ENCODE assay signal across 27 cellular contexts in genomic region chr4:152443859-152444258, GRCh38.
DNase-seq lines count a peak whose midpoint lies in the region; ATAC-seq, FAIRE-seq and TF ChIP-seq lines count a peak whose summit lies in the region.
"Had no signal": no experiment of that assay in that cellular context is flagged by ENCODE, and none has a peak within 500 bp of the region (broad histone marks: within the 10 kb centered on the region; RNA-seq: fewer than 3 reads in every experiment).

No MANE protein-coding gene starts in this region.

- H3K9me3 ChIP-seq in endothelial cell of umbilical vein (replicated peaks; ENCODE audit: control insufficient read depth, insufficient read depth, low read length): no peaks in the 10 kb centered on the region
- H3K9me3 ChIP-seq in small intestine (ENCODE audit: control insufficient read depth, low read depth): no peaks in the 10 kb centered on the region
- H3K9me3 ChIP-seq in neuronal stem cell (replicated peaks in 1 of 2; ENCODE audit: control insufficient read depth in 2 of 2, insufficient read depth in 1 of 2, low read depth in 1 of 2, low read length in 2 of 2): no peaks in the 10 kb centered on the region
- H3K9me3 ChIP-seq: BE2C had no signal

- peaks cover 26% of the 10 kb centered on the region for H3K4me1 Mint-ChIP-seq in activated T-cell treated with anti-CD3 and anti-CD28 coated beads, Interleukin-2, amount 50 U/mL, for 4 hours (ENCODE audit: low read depth)

- H3K9me3 Mint-ChIP-seq in activated T-cell treated with anti-CD3 and anti-CD28 coated beads, Interleukin-2, amount 50 U/mL, for 4 hours: no peaks in the 10 kb centered on the region
- H3K9me3 Mint-ChIP-seq: CD14-positive monocyte; CD4-positive, alpha-beta memory T cell; CD4-positive, CD25-positive, alpha-beta regulatory T cell; CD8-positive, alpha-beta memory T cell had no signal

- H3K4me2 ChIP-seq in endothelial cell of umbilical vein (ENCODE audit: insufficient read depth, low read length): no peak overlapping the region
- H3K4me2 ChIP-seq in neuronal stem cell (ENCODE audit: insufficient read depth, low read length, poor library complexity, severe bottlenecking): no peak overlapping the region
- H3K4me2 ChIP-seq: BLaER1 had no signal

- H2AFZ ChIP-seq in endothelial cell of umbilical vein (ENCODE audit: low read depth, low read length) (no peak overlapping the region), neuronal stem cell (ENCODE audit: low read length) (no peak overlapping the region)

- H2AK5ac ChIP-seq in neuronal stem cell (ENCODE audit: low read depth, low read length): no peak overlapping the region

- 96 to 99% (median 97%) methylated on average over 3 of the region's 3 CpGs for WGBS in small intestine, 3 donors
- no CpG with 5 or more reads among the region's 3 CpGs for WGBS in neuronal stem cell (ENCODE audit: extremely low coverage in 2 of 2, insufficient read length in 2 of 2, insufficient replicate concordance in 1 of 2), 2 donors

- CTCF ChIA-PET in endothelial cell of umbilical vein (lab: Charles Lee): interaction anchor here (1.1 to 1.5 kb wide), 2 partner anchors 8 to 11 kb away, joined by 6 to 9 read pairs; no protein-coding TSS in a partner anchor

- no peaks in the 10 kb centered on the region for H4K20me1 ChIP-seq in endothelial cell of umbilical vein (replicated peaks; ENCODE audit: control insufficient read depth, extremely low read depth, insufficient read depth, low read length)

- peaks cover 7% of the 10 kb centered on the region for H3K36me3 Mint-ChIP-seq in activated T-cell treated with anti-CD3 and anti-CD28 coated beads, Interleukin-2, amount 50 U/mL, for 4 hours (ENCODE audit: insufficient read depth)

- no peak overlapping the region for H3K4ac ChIP-seq in neuronal stem cell (ENCODE audit: low read length)

- dilution Hi-C loops in endothelial cell of umbilical vein (cut with MboI; ENCODE audit: extremely low pct_ligation_motif_present, low sequenced_read_pairs): no loop called here

- no peak overlapping the region for H4K8ac ChIP-seq in neuronal stem cell (ENCODE audit: low read depth, low read length)

- no peaks in the 10 kb centered on the region for H3K9me1 ChIP-seq in endothelial cell of umbilical vein (replicated peaks; ENCODE audit: control insufficient read depth, extremely low read depth, insufficient read depth, low read length)

- FAIRE-seq in GM12891 (lab: Jason Lieb, UNC) (peak; percentile 20), GM12892 (lab: Jason Lieb, UNC) (peak; percentile 14), endothelial cell of umbilical vein (lab: Jason Lieb, UNC) (no peak), small intestine (lab: Jason Lieb, UNC) (peak; percentile 33)
- FAIRE-seq: A204.1, GM12878, GM18507 had no signal

- no peak overlapping the region for H3K18ac ChIP-seq in neuronal stem cell (ENCODE audit: low read length)

- TF ChIP-seq POLR2A in GM12891 (IDR thresholded peaks at IDR 0.05; ENCODE audit: low read depth, low read length): no peak
- no peak for TF ChIP-seq POLR2A in GM12892 (IDR thresholded peaks at IDR 0.05; ENCODE audit: low read depth, low read length)
- no peak for TF ChIP-seq POLR2A in endothelial cell of umbilical vein (IDR thresholded peaks at IDR 0.05; ENCODE audit: low read depth, low read length)

- H2BK5ac ChIP-seq in neuronal stem cell (ENCODE audit: low read length): no peak overlapping the region

- no peak overlapping the region for H3K23ac ChIP-seq in neuronal stem cell (ENCODE audit: low read depth, low read length, poor library complexity)

- DNase-seq in GM12891 (ENCODE audit: insufficient read length, low spot score): no peak
- no peak for DNase-seq in GM12892 (ENCODE audit: insufficient read length)
- no peak for DNase-seq in endothelial cell of umbilical vein (ENCODE audit: low read depth, low spot score)
- no peak for DNase-seq in small intestine
- no peak for DNase-seq in activated T-cell treated with anti-CD3 and anti-CD28 coated beads, Interleukin-2, amount 50 U/mL, for 4 hours
- DNase-seq in neuronal stem cell (ENCODE audit: low spot score): no peak
- no peak for DNase-seq in activated CD8-positive, alpha-beta memory T cell treated with anti-CD3 and anti-CD28 coated beads for 24 hours
- DNase-seq: 8988T; ACHN; BE2C; C1 segment of cervical spinal cord; CD4-positive, alpha-beta memory T cell; CD4-positive, CD25-positive, alpha-beta regulatory T cell; CD8-positive, alpha-beta memory T cell; COR-L47; DMS 273 treated with DMSO at 0.1 percent for 48 hours; DMS153; DMS53; DMS79; DND-41; EL; GDM1 had no signal

- peaks cover 13% of the 10 kb centered on the region for H3K79me2 ChIP-seq in endothelial cell of umbilical vein (ENCODE audit: control insufficient read depth, insufficient read depth, low read length)

- no peaks in the 10 kb centered on the region for H3K27me3 Mint-ChIP-seq in activated T-cell treated with anti-CD3 and anti-CD28 coated beads, Interleukin-2, amount 50 U/mL, for 4 hours (ENCODE audit: low read depth)
- H3K27me3 Mint-ChIP-seq: CD4-positive, alpha-beta memory T cell; CD4-positive, CD25-positive, alpha-beta regulatory T cell; CD8-positive, alpha-beta memory T cell had no signal

- no peak overlapping the region for H3K9ac ChIP-seq in endothelial cell of umbilical vein (replicated peaks; ENCODE audit: extremely low read depth, insufficient read depth, low read length)
- no peak overlapping the region for H3K9ac ChIP-seq in neuronal stem cell (ENCODE audit: low read depth, low read length, poor library complexity)
- H3K9ac ChIP-seq: BLaER1 had no signal

- no peak overlapping the region for H2BK12ac ChIP-seq in neuronal stem cell (ENCODE audit: low read length)

- H3K27me3 ChIP-seq in endothelial cell of umbilical vein (ENCODE audit: control insufficient read depth in 2 of 2, insufficient read depth in 2 of 2, low read length in 2 of 2) (no peaks in the 10 kb centered on the region), small intestine (ENCODE audit: control insufficient read depth in 2 of 2, insufficient read depth in 2 of 2, low read length in 2 of 2) (no peaks in the 10 kb centered on the region), neuronal stem cell (ENCODE audit: control insufficient read depth in 3 of 3, insufficient read depth in 3 of 3, low read depth in 1 of 3, low read length in 3 of 3) (no peaks in the 10 kb centered on the region)
- H3K27me3 ChIP-seq: BE2C, BLaER1 had no signal

- no peak overlapping the region for H2BK15ac ChIP-seq in neuronal stem cell (ENCODE audit: low read length)

- BruUV-seq in endothelial cell of umbilical vein (replicated peaks; lab: Mats Ljungman, UMichigan): no TSS peak

- no peak overlapping the region for H3K4me3 Mint-ChIP-seq in activated T-cell treated with anti-CD3 and anti-CD28 coated beads, Interleukin-2, amount 50 U/mL, for 4 hours
- H3K4me3 Mint-ChIP-seq: CD14-positive monocyte; CD4-positive, CD25-positive, alpha-beta regulatory T cell; CD8-positive, alpha-beta memory T cell had no signal

- H3K27ac ChIP-seq in endothelial cell of umbilical vein (ENCODE audit: insufficient read depth, low read depth, low read length) (no peak overlapping the region), small intestine (ENCODE audit: low read depth in 1 of 2, low read length in 1 of 2) (no peak overlapping the region), neuronal stem cell (replicated peaks; ENCODE audit: low read length) (no peak overlapping the region)
- H3K27ac ChIP-seq: BLaER1 had no signal

- TF ChIP-seq CTCF in endothelial cell of umbilical vein (IDR thresholded peaks at IDR 0.05; ENCODE audit: extremely low read depth in 1 of 2, insufficient read depth in 1 of 2, low read depth in 1 of 2, low read length in 2 of 2): no peak

- H2BK120ac ChIP-seq in neuronal stem cell (ENCODE audit: low read depth, low read length): no peak overlapping the region

- POLR2A ChIA-PET in endothelial cell of umbilical vein (lab: Charles Lee): no interaction called here

- intact Hi-C loops in endothelial cell of umbilical vein (cut with micrococcal nuclease): no loop called here

- H3K4me3 ChIP-seq in endothelial cell of umbilical vein (replicated peaks in 1 of 3; ENCODE audit: insufficient read depth in 1 of 3, low read depth in 1 of 3, low read length in 3 of 3) (no peak overlapping the region), small intestine (ENCODE audit: low read depth in 1 of 2, low read length in 2 of 2) (no peak overlapping the region), neuronal stem cell (ENCODE audit: low read length in 2 of 2) (no peak overlapping the region)
- H3K4me3 ChIP-seq: BLaER1, GM12878 had no signal

- H3K79me1 ChIP-seq in neuronal stem cell (ENCODE audit: low read depth, low read length): no peaks in the 10 kb centered on the region

- H3K14ac ChIP-seq in neuronal stem cell (ENCODE audit: low read length): no peak overlapping the region

- no peak overlapping the region for H4K91ac ChIP-seq in neuronal stem cell (ENCODE audit: low read depth, low read length, poor library complexity)

- ATAC-seq in activated T-cell treated with anti-CD3 and anti-CD28 coated beads, Interleukin-2, amount 50 U/mL, for 4 hours: no peak
- ATAC-seq: GM12878 had no signal

- H3K36me3 ChIP-seq in endothelial cell of umbilical vein (ENCODE audit: control insufficient read depth in 2 of 2, extremely low read depth in 1 of 2, insufficient read depth in 2 of 2, low read length in 2 of 2): no peaks in the 10 kb centered on the region
- no peaks in the 10 kb centered on the region for H3K36me3 ChIP-seq in small intestine (ENCODE audit: control insufficient read depth in 2 of 2, insufficient read depth in 2 of 2, low read length in 2 of 2)
- no peaks in the 10 kb centered on the region for H3K36me3 ChIP-seq in neuronal stem cell (replicated peaks in 1 of 2; ENCODE audit: control insufficient read depth in 2 of 2, insufficient read depth in 2 of 2, low read length in 2 of 2)
- H3K36me3 ChIP-seq: BE2C had no signal

- H3K4me1 ChIP-seq in endothelial cell of umbilical vein (ENCODE audit: control insufficient read depth, extremely low read depth, insufficient read depth, low read length) (no peaks in the 10 kb centered on the region), small intestine (ENCODE audit: control insufficient read depth in 2 of 2, insufficient read depth in 1 of 2, low read depth in 1 of 2, low read length in 1 of 2) (no peaks in the 10 kb centered on the region), neuronal stem cell (ENCODE audit: control insufficient read depth in 2 of 2, insufficient read depth in 1 of 2, low read depth in 1 of 2, low read length in 2 of 2) (no peaks in the 10 kb centered on the region)
- H3K4me1 ChIP-seq: BLaER1 had no signal

TF ChIP-seq in GM12891, 5 proteins besides CTCF, POLR2A, EP300 and RAD21 (continues in another document):
- TF ChIP-seq PAX5 (IDR thresholded peaks at IDR 0.05; ENCODE audit: insufficient read depth, low read length, severe bottlenecking) (no peak), TAF1 (IDR thresholded peaks at IDR 0.05; ENCODE audit: low read depth, low read length) (no peak), SPI1 (IDR thresholded peaks at IDR 0.05; ENCODE audit: low read depth, low read length) (no peak), POLR2AphosphoS5 (IDR thresholded peaks at IDR 0.05; ENCODE audit: low read depth, low read length) (no peak)

TF ChIP-seq in endothelial cell of umbilical vein, 7 proteins besides CTCF, POLR2A, EP300 and RAD21 (continues in another document):
- no peak for TF ChIP-seq GATA2 (IDR thresholded peaks at IDR 0.05; ENCODE audit: insufficient read depth, insufficient read length, low read depth, low read length)
